Comparison of ENCODE assay signal across 8 cellular contexts in genomic region chr10:103193107-103193819, GRCh38. TPM values are rescaled to one million over a fixed set of nuclear protein-coding genes. Genes with fewer than 3 reads are reported as not detected.
DNase-seq lines count a peak whose midpoint lies in the region; ATAC-seq and TF ChIP-seq lines count a peak whose summit lies in the region.

Gene NT5C2, minus strand, starts transcription at chr10:103193272. Its CDS starts 18,314 bp downstream, at chr10:103174958.

- TF ChIP-seq CTCF in Calu3 (IDR thresholded peaks at IDR 0.05; ENCODE audit: unreplicated experiment), result no peak
- TF ChIP-seq CTCF in fibroblast of villous mesenchyme (IDR thresholded peaks at IDR 0.05; ENCODE audit: insufficient read depth, low read depth, low read length), result no peak
- no peak for TF ChIP-seq CTCF in neural cell (IDR thresholded peaks at IDR 0.05; ENCODE audit: poor library complexity, severe bottlenecking)

- BruUV-seq in Calu3 (replicated peaks; lab: Mats Ljungman, UMichigan), result no TSS peak

- peaks cover 45% of the 10 kb centered on the region for H3K36me3 Mint-ChIP-seq in Calu3 (ENCODE audit: insufficient read depth, unreplicated experiment)

- peaks cover 37% of the 10 kb centered on the region for H3K79me2 ChIP-seq in neural cell (replicated peaks; ENCODE audit: insufficient read depth, low read length)

- intact Hi-C loops in Calu3 (cut with micrococcal nuclease; ENCODE audit: unreplicated experiment), result loop anchor here (2.0 kb wide), 1 partner anchor 48 kb away; no protein-coding TSS in a partner anchor

- H3F3A ChIP-seq in neural cell (ENCODE audit: insufficient read depth, low read length, poor library complexity, severe bottlenecking), result no peaks in the 10 kb centered on the region

- TF ChIP-seq RAD21 in neural cell (conservative IDR thresholded peaks at IDR 0.05), result no peak

- peak within 1 kb of the TSS; percentile 99 for H3K4me2 ChIP-seq in neural cell (ENCODE audit: low read length)

- peaks cover 35% of the 10 kb centered on the region for H3K4me1 Mint-ChIP-seq in Calu3 (ENCODE audit: low read depth, unreplicated experiment)
- H3K4me1 Mint-ChIP-seq in stimulated activated naive CD8-positive, alpha-beta T cell treated with anti-CD3 and anti-CD28 coated beads, Interleukin-15, amount 100 ng/mL, for 72 hours, result peaks cover 60% of the 10 kb centered on the region

- H3K9me3 ChIP-seq in neural cell (ENCODE audit: low read length), result no peaks in the 10 kb centered on the region

- peak within 1 kb of the TSS; percentile 96 for H3K27ac ChIP-seq in neural cell (ENCODE audit: low read length)

- H3K36me3 ChIP-seq in neural cell (ENCODE audit: insufficient read depth, low read length), result no peaks in the 10 kb centered on the region

- peak; percentile 63 for ATAC-seq in GM21381 (IDR thresholded peaks at IDR 0.05; ENCODE audit: unreplicated experiment)
- ATAC-seq in stimulated activated naive CD8-positive, alpha-beta T cell treated with anti-CD3 and anti-CD28 coated beads, Interleukin-15, amount 100 ng/mL, for 72 hours, result peak; percentile 93

- H3K9me3 Mint-ChIP-seq in Calu3 (ENCODE audit: low read depth, unreplicated experiment), result no peaks in the 10 kb centered on the region
- no peaks in the 10 kb centered on the region for H3K9me3 Mint-ChIP-seq in stimulated activated naive CD8-positive, alpha-beta T cell treated with anti-CD3 and anti-CD28 coated beads, Interleukin-15, amount 100 ng/mL, for 72 hours

- no peaks in the 10 kb centered on the region for H3K27me3 ChIP-seq in neural cell (ENCODE audit: insufficient read depth, low read depth, low read length)

- CTCF ChIA-PET in Calu3 (lab: Charles Lee), result interaction anchor here (0.6 to 3.8 kb wide), 6 partner anchors 38 to 71 kb away, joined by 3 to 18 read pairs (median 7); no protein-coding TSS in a partner anchor

- peak within 1 kb of the TSS; percentile 82 for H3K4me3 Mint-ChIP-seq in Calu3 (ENCODE audit: low read depth, unreplicated experiment)
- peak within 1 kb of the TSS; percentile 100 for H3K4me3 Mint-ChIP-seq in stimulated activated naive CD8-positive, alpha-beta T cell treated with anti-CD3 and anti-CD28 coated beads, Interleukin-15, amount 100 ng/mL, for 72 hours

- peak within 1 kb of the TSS; percentile 99 for H3K9ac ChIP-seq in neural cell (ENCODE audit: low read length)

- H2AFZ ChIP-seq in neural cell (ENCODE audit: low read depth, low read length), result peak within 1 kb of the TSS; percentile 61

- H3K27me3 Mint-ChIP-seq in Calu3 (ENCODE audit: unreplicated experiment), result no peaks in the 10 kb centered on the region
- H3K27me3 Mint-ChIP-seq in stimulated activated naive CD8-positive, alpha-beta T cell treated with anti-CD3 and anti-CD28 coated beads, Interleukin-15, amount 100 ng/mL, for 72 hours, result peaks cover 5% of the 10 kb centered on the region

- H3K9me2 ChIP-seq in neural cell (ENCODE audit: insufficient read depth, low read length), result no peaks in the 10 kb centered on the region

- H3K4me3 ChIP-seq in fibroblast of villous mesenchyme (ENCODE audit: low read depth, low read length) (peak within 1 kb of the TSS; percentile 89), neural cell (ENCODE audit: low read length) (peak within 1 kb of the TSS; percentile 98)

- DNase-seq in Calu3 (peak; percentile 79), HuH-7 (ENCODE audit: low spot score) (peak; percentile 53), SHP77 treated with DMSO at 0.1 percent for 48 hours (lab: John Stamatoyannopoulos, UW) (peak; percentile 42), activated gamma-delta T cell (lab: John Stamatoyannopoulos, UW) (peak; percentile 67), fibroblast of villous mesenchyme (ENCODE audit: low read depth) (peak; percentile 78)
- DNase-seq in stimulated activated naive CD8-positive, alpha-beta T cell treated with anti-CD3 and anti-CD28 coated beads, Interleukin-15, amount 100 ng/mL, for 72 hours, result peak; percentile 79

- H3K27ac Mint-ChIP-seq in Calu3 (ENCODE audit: unreplicated experiment), result peak within 1 kb of the TSS; percentile 93
- peak within 1 kb of the TSS; percentile 99 to 100 for H3K27ac Mint-ChIP-seq in stimulated activated naive CD8-positive, alpha-beta T cell treated with anti-CD3 and anti-CD28 coated beads, Interleukin-15, amount 100 ng/mL, for 72 hours

- no peak for TF ChIP-seq EP300 in neural cell (conservative IDR thresholded peaks at IDR 0.05; ENCODE audit: poor library complexity, severe bottlenecking)

- H4K20me1 ChIP-seq in neural cell (ENCODE audit: insufficient read depth), result no peaks in the 10 kb centered on the region

TF ChIP-seq in neural cell, 6 proteins besides CTCF, POLR2A, EP300 and RAD21:
- TF ChIP-seq POLR2AphosphoS5 (IDR thresholded peaks at IDR 0.05), result peak; percentile 82
- TF ChIP-seq TAF1 (IDR thresholded peaks at IDR 0.05; ENCODE audit: low read depth), result peak; percentile 26
- TF ChIP-seq, protein P1, sequence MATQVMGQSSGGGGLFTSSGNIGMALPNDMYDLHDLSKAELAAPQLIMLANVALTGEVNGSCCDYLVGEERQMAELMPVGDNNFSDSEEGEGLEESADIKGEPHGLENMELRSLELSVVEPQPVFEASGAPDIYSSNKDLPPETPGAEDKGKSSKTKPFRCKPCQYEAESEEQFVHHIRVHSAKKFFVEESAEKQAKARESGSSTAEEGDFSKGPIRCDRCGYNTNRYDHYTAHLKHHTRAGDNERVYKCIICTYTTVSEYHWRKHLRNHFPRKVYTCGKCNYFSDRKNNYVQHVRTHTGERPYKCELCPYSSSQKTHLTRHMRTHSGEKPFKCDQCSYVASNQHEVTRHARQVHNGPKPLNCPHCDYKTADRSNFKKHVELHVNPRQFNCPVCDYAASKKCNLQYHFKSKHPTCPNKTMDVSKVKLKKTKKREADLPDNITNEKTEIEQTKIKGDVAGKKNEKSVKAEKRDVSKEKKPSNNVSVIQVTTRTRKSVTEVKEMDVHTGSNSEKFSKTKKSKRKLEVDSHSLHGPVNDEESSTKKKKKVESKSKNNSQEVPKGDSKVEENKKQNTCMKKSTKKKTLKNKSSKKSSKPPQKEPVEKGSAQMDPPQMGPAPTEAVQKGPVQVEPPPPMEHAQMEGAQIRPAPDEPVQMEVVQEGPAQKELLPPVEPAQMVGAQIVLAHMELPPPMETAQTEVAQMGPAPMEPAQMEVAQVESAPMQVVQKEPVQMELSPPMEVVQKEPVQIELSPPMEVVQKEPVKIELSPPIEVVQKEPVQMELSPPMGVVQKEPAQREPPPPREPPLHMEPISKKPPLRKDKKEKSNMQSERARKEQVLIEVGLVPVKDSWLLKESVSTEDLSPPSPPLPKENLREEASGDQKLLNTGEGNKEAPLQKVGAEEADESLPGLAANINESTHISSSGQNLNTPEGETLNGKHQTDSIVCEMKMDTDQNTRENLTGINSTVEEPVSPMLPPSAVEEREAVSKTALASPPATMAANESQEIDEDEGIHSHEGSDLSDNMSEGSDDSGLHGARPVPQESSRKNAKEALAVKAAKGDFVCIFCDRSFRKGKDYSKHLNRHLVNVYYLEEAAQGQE (IDR thresholded peaks at IDR 0.05; ENCODE audit: borderline replicate concordance), result no peak
- TF ChIP-seq SMC3 (conservative IDR thresholded peaks at IDR 0.05; ENCODE audit: poor library complexity), result peak; percentile 15
- TF ChIP-seq MXI1 (conservative IDR thresholded peaks at IDR 0.05; ENCODE audit: poor library complexity, severe bottlenecking), result no peak

RNA-seq across cellular contexts. Expression of gene NT5C2, which starts in this region (rescaled TPM):
- 70.0 and 75.8 TPM in 2 replicates for total RNA-seq in Calu3 (2022)
- 64.4 and 92.0 TPM in 2 replicates for total RNA-seq in fibroblast of villous mesenchyme
- 187 and 190 TPM in 2 replicates for polyA plus RNA-seq in neural cell
- polyA minus RNA-seq in neural cell, result 192 and 204 TPM in 2 replicates

Comparison
In these comparisons a context has a peak if more than half of its experiments do, and no peak if none do; other contexts are left out.
1. Peak in every context shown above with its lines: DNase-seq, ATAC-seq, H3K4me3 ChIP-seq and H3K27ac ChIP-seq.